Comparison of ENCODE assay signal across 7 cellular contexts in genomic region chr4:6911917-6912316, GRCh38. TPM values are rescaled to one million over a fixed set of nuclear protein-coding genes. Genes with fewer than 3 reads are reported as not detected.
DNase-seq lines count a peak whose midpoint lies in the region; ATAC-seq and TF ChIP-seq lines count a peak whose summit lies in the region.
"Not testable (repeated sequence)": the region's sequence is repeated elsewhere in the genome, so short reads cannot be mapped to it uniquely, and the experiment has no call there.

No MANE protein-coding gene starts in this region.

- not testable (repeated sequence) for H3K27me3 ChIP-seq in CD8-positive, alpha-beta memory T cell (ENCODE audit: insufficient read depth, low read length, poor library complexity, severe bottlenecking); left ventricle myocardium inferior (ENCODE audit: low read depth)

- POLR2A ChIA-PET in CD8-positive, alpha-beta memory T cell (lab: Charles Lee), result interaction anchor here (0.7 to 1.5 kb wide), 2 partner anchors 12 to 75 kb away, joined by 4 read pairs; no protein-coding TSS in a partner anchor
- POLR2A ChIA-PET in T-cell (lab: Charles Lee), result not testable (repeated sequence)

- not testable (repeated sequence) for H3K36me3 ChIP-seq in CD8-positive, alpha-beta memory T cell (ENCODE audit: insufficient read depth, low read length); left ventricle myocardium inferior

- H3K27ac Mint-ChIP-seq in CD8-positive, alpha-beta memory T cell, result peak overlapping the region in 3 of 8 donors; percentile 79 to 94 (median 92)
- H3K27ac Mint-ChIP-seq in T-cell, result peak overlapping the region; percentile 72 to 84
- H3K27ac Mint-ChIP-seq in brain, result peak overlapping the region in 2 of 5 experiments; percentile 67 to 93
- peak overlapping the region in 1 of 2 donors; percentile 91 for H3K27ac Mint-ChIP-seq in natural killer cell treated with Interleukin-12 subunit alpha and Interleukin-12 subunit beta and Interleukin-15 and Interleukin-18, amount 100 ng/mL, for 72 hours
- peak overlapping the region; percentile 98 for H3K27ac Mint-ChIP-seq in stimulated activated memory B cell treated with anti-CD40 and anti-IgM and Interleukin-4, amounts not matched to agents 10 μg/mL and 1 μg/mL and 100 μg/mL, for 72 hours

- not testable (repeated sequence) for H3K9me3 Mint-ChIP-seq in CD8-positive, alpha-beta memory T cell; T-cell; activated T-cell treated with anti-CD3 and anti-CD28 coated beads, Interleukin-2, amount 50 U/mL, for 4 hours; brain; natural killer cell treated with Interleukin-12 subunit alpha and Interleukin-12 subunit beta and Interleukin-15 and Interleukin-18, amount 100 ng/mL, for 72 hours; stimulated activated memory B cell treated with anti-CD40 and anti-IgM and Interleukin-4, amounts not matched to agents 10 μg/mL and 1 μg/mL and 100 μg/mL, for 72 hours

- not testable (repeated sequence) for H3K4me3 ChIP-seq in CD8-positive, alpha-beta memory T cell (ENCODE audit: low read length); left ventricle myocardium inferior

- TF ChIP-seq CTCF in brain (conservative IDR thresholded peaks at IDR 0.05); left ventricle myocardium inferior (IDR thresholded peaks at IDR 0.05; ENCODE audit: borderline replicate concordance): not testable (repeated sequence)

- H3K4me1 ChIP-seq in CD8-positive, alpha-beta memory T cell (ENCODE audit: insufficient read depth, low read length), result peaks cover 63% of the 10 kb centered on the region
- H3K4me1 ChIP-seq in left ventricle myocardium inferior, result peaks cover 80% of the 10 kb centered on the region

- H3K36me3 Mint-ChIP-seq in CD8-positive, alpha-beta memory T cell; T-cell; activated T-cell treated with anti-CD3 and anti-CD28 coated beads, Interleukin-2, amount 50 U/mL, for 4 hours (ENCODE audit: insufficient read depth); brain; natural killer cell treated with Interleukin-12 subunit alpha and Interleukin-12 subunit beta and Interleukin-15 and Interleukin-18, amount 100 ng/mL, for 72 hours; stimulated activated memory B cell treated with anti-CD40 and anti-IgM and Interleukin-4, amounts not matched to agents 10 μg/mL and 1 μg/mL and 100 μg/mL, for 72 hours: not testable (repeated sequence)

- not testable (repeated sequence) for H3K27me3 Mint-ChIP-seq in CD8-positive, alpha-beta memory T cell; T-cell; activated T-cell treated with anti-CD3 and anti-CD28 coated beads, Interleukin-2, amount 50 U/mL, for 4 hours (ENCODE audit: low read depth); natural killer cell treated with Interleukin-12 subunit alpha and Interleukin-12 subunit beta and Interleukin-15 and Interleukin-18, amount 100 ng/mL, for 72 hours; stimulated activated memory B cell treated with anti-CD40 and anti-IgM and Interleukin-4, amounts not matched to agents 10 μg/mL and 1 μg/mL and 100 μg/mL, for 72 hours
- H3K27me3 Mint-ChIP-seq in brain, result peaks cover 11% of the 10 kb centered on the region

- CTCF ChIA-PET in CD8-positive, alpha-beta memory T cell (lab: Charles Lee), result interaction anchor here (0.7 to 2.1 kb wide), 7 partner anchors 12 to 236 kb away, joined by 3 to 8 read pairs (median 3); no protein-coding TSS in a partner anchor
- CTCF ChIA-PET in T-cell (lab: Charles Lee), result interaction anchor here (0.7 to 1.2 kb wide), 3 partner anchors 73 to 159 kb away, joined by 3 to 4 read pairs (median 3); partner anchors contain the start of gene GRPEL1 (in 1 of the 2)

- H3K4me1 Mint-ChIP-seq in CD8-positive, alpha-beta memory T cell, result peaks cover 54 to 82% (median 60%) of the 10 kb centered on the region in 3 donors
- peaks cover 72 to 82% (median 76%) of the 10 kb centered on the region in 3 donors for H3K4me1 Mint-ChIP-seq in T-cell
- H3K4me1 Mint-ChIP-seq in activated T-cell treated with anti-CD3 and anti-CD28 coated beads, Interleukin-2, amount 50 U/mL, for 4 hours (ENCODE audit: low read depth), result peaks cover 76% of the 10 kb centered on the region
- H3K4me1 Mint-ChIP-seq in brain, result peaks cover 60% of the 10 kb centered on the region
- H3K4me1 Mint-ChIP-seq in natural killer cell treated with Interleukin-12 subunit alpha and Interleukin-12 subunit beta and Interleukin-15 and Interleukin-18, amount 100 ng/mL, for 72 hours (ENCODE audit: low read depth in 2 of 2), result peaks cover 43 to 49% of the 10 kb centered on the region in 2 donors
- peaks cover 65% of the 10 kb centered on the region for H3K4me1 Mint-ChIP-seq in stimulated activated memory B cell treated with anti-CD40 and anti-IgM and Interleukin-4, amounts not matched to agents 10 μg/mL and 1 μg/mL and 100 μg/mL, for 72 hours

- H3K4me3 Mint-ChIP-seq in CD8-positive, alpha-beta memory T cell, result peak overlapping the region; percentile 86 to 93 (median 89)
- H3K4me3 Mint-ChIP-seq in T-cell (peak overlapping the region in 2 of 3 donors; percentile 89 to 94), brain (peak overlapping the region in 4 of 5 experiments; percentile 67 to 94 (median 88))
- H3K4me3 Mint-ChIP-seq in activated T-cell treated with anti-CD3 and anti-CD28 coated beads, Interleukin-2, amount 50 U/mL, for 4 hours, result peak overlapping the region; percentile 93
- peak overlapping the region; percentile 89 for H3K4me3 Mint-ChIP-seq in natural killer cell treated with Interleukin-12 subunit alpha and Interleukin-12 subunit beta and Interleukin-15 and Interleukin-18, amount 100 ng/mL, for 72 hours
- peak overlapping the region; percentile 97 for H3K4me3 Mint-ChIP-seq in stimulated activated memory B cell treated with anti-CD40 and anti-IgM and Interleukin-4, amounts not matched to agents 10 μg/mL and 1 μg/mL and 100 μg/mL, for 72 hours

- intact Hi-C loops in left ventricle myocardium inferior (cut with micrococcal nuclease), result not testable (repeated sequence)

- not testable (repeated sequence) for H3K9me3 ChIP-seq in CD8-positive, alpha-beta memory T cell (ENCODE audit: low read length); left ventricle myocardium inferior (replicated peaks)

- ATAC-seq in T-cell (replicated peaks in 1 of 4); activated T-cell treated with anti-CD3 and anti-CD28 coated beads, Interleukin-2, amount 50 U/mL, for 4 hours; natural killer cell treated with Interleukin-12 subunit alpha and Interleukin-12 subunit beta and Interleukin-15 and Interleukin-18, amount 100 ng/mL, for 72 hours; stimulated activated memory B cell treated with anti-CD40 and anti-IgM and Interleukin-4, amounts not matched to agents 10 μg/mL and 1 μg/mL and 100 μg/mL, for 72 hours: not testable (repeated sequence)

- not testable (repeated sequence) for DNase-seq in CD8-positive, alpha-beta memory T cell; T-cell; activated T-cell treated with anti-CD3 and anti-CD28 coated beads, Interleukin-2, amount 50 U/mL, for 4 hours; left ventricle myocardium inferior; natural killer cell treated with Interleukin-12 subunit alpha and Interleukin-12 subunit beta and Interleukin-15 and Interleukin-18, amount 100 ng/mL, for 72 hours (ENCODE audit: low spot score)

- H3K27ac ChIP-seq in CD8-positive, alpha-beta memory T cell (ENCODE audit: low read depth, low read length), result peak overlapping the region; percentile 27
- H3K27ac ChIP-seq in left ventricle myocardium inferior (replicated peaks), result peak overlapping the region; percentile 100

RNA-seq across cellular contexts. Expression of gene TBC1D14, which starts 2.3 kb away (rescaled TPM):
- total RNA-seq in CD8-positive, alpha-beta memory T cell, result 10 to 100 TPM; 38.0 to 43.7 TPM
- 48.5 TPM for polyA plus RNA-seq in CD8-positive, alpha-beta memory T cell
- 10 to 100 TPM; 44.2 to 73.8 (median 62.3) TPM for total RNA-seq in T-cell
- total RNA-seq in activated T-cell treated with anti-CD3 and anti-CD28 coated beads, Interleukin-2, amount 50 U/mL, for 4 hours, result 10 to 100 TPM; 39.8 to 45.7 (median 41.7) TPM
- 56.0 TPM for polyA plus RNA-seq in brain (ENCODE audit: insufficient read depth, low read depth, low replicate concordance)
- 36.1 TPM for total RNA-seq in left ventricle myocardium inferior
- 10 to 100 TPM; 37.3 to 56.9 TPM for total RNA-seq in natural killer cell treated with Interleukin-12 subunit alpha and Interleukin-12 subunit beta and Interleukin-15 and Interleukin-18, amount 100 ng/mL, for 72 hours
